Comparison of ENCODE assay signal across 15 cellular contexts in genomic region chr17:75061618-75062017, GRCh38. TPM values are rescaled to one million over a fixed set of nuclear protein-coding genes. Genes with fewer than 3 reads are reported as not detected.
DNase-seq lines count a peak whose midpoint lies in the region; TF ChIP-seq lines count a peak whose summit lies in the region.
"Had no signal": no experiment of that assay in that cellular context is flagged by ENCODE, and none has a peak within 500 bp of the region (broad histone marks: within the 10 kb centered on the region; RNA-seq: fewer than 3 reads in every experiment).

No MANE protein-coding gene starts in this region.

- no peak overlapping the region for H3K4me2 ChIP-seq in BLaER1

- H3K4me3 ChIP-seq in BLaER1 (no peak overlapping the region), WERI-Rb-1 (ENCODE audit: low read depth, low read length) (no peak overlapping the region), thymus (ENCODE audit: low read length) (no peak overlapping the region), suprapubic skin (no peak overlapping the region)
- H3K4me3 ChIP-seq: HAP-1 had no signal

- no peaks in the 10 kb centered on the region for H3K27me3 ChIP-seq in BLaER1
- H3K27me3 ChIP-seq in WERI-Rb-1 (ENCODE audit: insufficient read depth, low read depth, severe bottlenecking): no peaks in the 10 kb centered on the region
- no peaks in the 10 kb centered on the region for H3K27me3 ChIP-seq in thymus (ENCODE audit: control insufficient read depth, insufficient read depth)
- no peaks in the 10 kb centered on the region for H3K27me3 ChIP-seq in suprapubic skin

- H4K20me1 ChIP-seq in BLaER1: no peaks in the 10 kb centered on the region

- H3K4me1 ChIP-seq in BLaER1 (peaks cover 23% of the 10 kb centered on the region), thymus (ENCODE audit: control insufficient read depth, insufficient read depth, low read length) (no peaks in the 10 kb centered on the region), suprapubic skin (peaks cover 7% of the 10 kb centered on the region)
- H3K4me1 ChIP-seq: HAP-1 had no signal

- TF ChIP-seq CTCF in WERI-Rb-1 (IDR thresholded peaks at IDR 0.05; ENCODE audit: low read depth, low read length) (no peak), suprapubic skin (IDR thresholded peaks at IDR 0.05) (no peak)

- TF ChIP-seq EP300 in suprapubic skin (IDR thresholded peaks at IDR 0.05): no peak

- 0 out of 2 replicates have a peak overlapping the region, but pooled peaks have one; percentile 8 for H3K9ac ChIP-seq in BLaER1

- WGBS in thymus: 98% methylated on average over 8 of the region's 8 CpGs
- 81% methylated on average over 7 of the region's 8 CpGs for WGBS in suprapubic skin

- peak; percentile 83 for DNase-seq in NCI-H524 treated with DMSO at 0.1 percent for 48 hours (lab: John Stamatoyannopoulos, UW)
- DNase-seq in WERI-Rb-1: no peak
- no peak for DNase-seq in SKM-1 (lab: John Stamatoyannopoulos, UW; ENCODE audit: unreplicated experiment)
- DNase-seq in suprapubic skin (ENCODE audit: low spot score in 2 of 2): no peak
- no peak for DNase-seq in stimulated activated naive CD4-positive, alpha-beta T cell treated with Interleukin-2 at 50 U/mL for 16 hours (lab: John Stamatoyannopoulos, UW)
- DNase-seq: ACHN; CD8-positive, alpha-beta T cell; COR-L47; DND-41; GDM1 had no signal

- H3K9me3 ChIP-seq in BLaER1: no peaks in the 10 kb centered on the region
- H3K9me3 ChIP-seq in WERI-Rb-1 (ENCODE audit: severe bottlenecking): no peaks in the 10 kb centered on the region
- H3K9me3 ChIP-seq in thymus (ENCODE audit: control insufficient read depth): no peaks in the 10 kb centered on the region
- no peaks in the 10 kb centered on the region for H3K9me3 ChIP-seq in suprapubic skin
- H3K9me3 ChIP-seq: HAP-1 had no signal

- no peak for TF ChIP-seq POLR2A in suprapubic skin (IDR thresholded peaks at IDR 0.05)

- no peak overlapping the region for H3K27ac ChIP-seq in BLaER1
- H3K27ac ChIP-seq in WERI-Rb-1: peak overlapping the region; percentile 80; the same call in 1 of the 2 replicates
- peak overlapping the region; percentile 20 for H3K27ac ChIP-seq in thymus (ENCODE audit: low read depth)
- no peak overlapping the region for H3K27ac ChIP-seq in suprapubic skin
- H3K27ac ChIP-seq: C4-2B had no signal

- H3K36me3 ChIP-seq in BLaER1 (peaks cover 73% of the 10 kb centered on the region), WERI-Rb-1 (peaks cover 55% of the 10 kb centered on the region), thymus (ENCODE audit: control insufficient read depth, insufficient read depth) (peaks cover 60% of the 10 kb centered on the region), suprapubic skin (peaks cover 75% of the 10 kb centered on the region)

RNA-seq across cellular contexts. Expression of gene KCTD2, which starts 14.6 kb away (rescaled TPM):
- polyA plus RNA-seq in thymus: 20.4 TPM
- total RNA-seq in suprapubic skin: 10 to 100 TPM; 25.3 to 37.7 (median 31.3) TPM

RNA-seq across cellular contexts. Expression of gene ATP5PD, which starts 14.8 kb away (rescaled TPM):
- polyA plus RNA-seq in thymus: 390 TPM
- 100 to 1,000 TPM; 167 to 312 (median 272) TPM for total RNA-seq in suprapubic skin

RNA-seq across cellular contexts. Expression of gene SLC16A5, which starts 26.1 kb away (rescaled TPM):
- polyA plus RNA-seq in thymus: 5.0 TPM
- 10 to 100 TPM; 59.1 to 93.3 (median 61.4) TPM for total RNA-seq in suprapubic skin
- total RNA-seq: A172 had no signal

RNA-seq across cellular contexts. Expression of gene ARMC7, which starts 48.2 kb away (rescaled TPM):
- 10.0 TPM for polyA plus RNA-seq in thymus
- total RNA-seq in suprapubic skin: 10 to 100 TPM in 2 of 4 donors, 1 to 10 TPM in 2; 7.5 to 15.5 (median 10.5) TPM

RNA-seq across cellular contexts. Expression of gene MRPL58, which starts 49.1 kb away (rescaled TPM):
- 40.9 TPM for polyA plus RNA-seq in thymus
- 10 to 100 TPM; 20.2 to 68.2 (median 46.7) TPM for total RNA-seq in suprapubic skin

Comparison
In these comparisons a context has a peak if more than half of its experiments do, and no peak if none do; other contexts are left out.
1. H3K27ac ChIP-seq: peak in WERI-Rb-1 (single experiment) and thymus (single experiment); none in BLaER1 (single experiment) and suprapubic skin (single experiment).